Comparison of ENCODE assay signal across 15 cellular contexts in genomic region chr13:106530907-106531520, GRCh38. TPM values are rescaled to one million over a fixed set of nuclear protein-coding genes. Genes with fewer than 3 reads are reported as not detected.
DNase-seq lines count a peak whose midpoint lies in the region; ATAC-seq, FAIRE-seq and TF ChIP-seq lines count a peak whose summit lies in the region.
"Had no signal": no experiment of that assay in that cellular context is flagged by ENCODE, and none has a peak within 500 bp of the region (broad histone marks: within the 10 kb centered on the region; RNA-seq: fewer than 3 reads in every experiment).

No MANE protein-coding gene starts in this region.

- DNase-seq in bronchial epithelial cell (ENCODE audit: low read depth): peak; percentile 42
- DNase-seq in kidney glomerular epithelial cell (lab: John Stamatoyannopoulos, UW): peak; percentile 58
- no peak for DNase-seq in skeletal muscle cell (ENCODE audit: low read depth)
- no peak for DNase-seq in AG20443 (ENCODE audit: low spot score)
- no peak for DNase-seq in GM19238 (ENCODE audit: insufficient read length, low spot score)
- DNase-seq in naive thymus-derived CD4-positive, alpha-beta T cell: no peak
- DNase-seq: activated CD4-positive, alpha-beta T cell treated with anti-CD3 and anti-CD28 coated beads, Interleukin-2, amount 10 ng/mL, durations not matched to agents 24 days and 14 days; activated naive CD4-positive, alpha-beta T cell treated with anti-CD3 and anti-CD28 coated beads, Interleukin-2, amount 10 ng/mL, durations not matched to agents 7 days and 5 days; mucosa of descending colon; SJCRH30; stimulated activated CD4-positive, alpha-beta T cell treated with anti-CD3 and anti-CD28 coated beads, Interleukin-4, amount 100 ng/mL, for 24 hours; testis had no signal

- intact Hi-C loops in naive thymus-derived CD4-positive, alpha-beta T cell (cut with micrococcal nuclease): loop anchor here in 1 of 2 donors (10.0 kb wide), 1 partner anchor 1684 kb away; the partner anchor contains the start of genes ABHD13 and LIG4

- no peak for TF ChIP-seq CTCF in bronchial epithelial cell (IDR thresholded peaks at IDR 0.05; ENCODE audit: insufficient read depth, low read length, severe bottlenecking)

- H3K4me1 ChIP-seq in HUES48 (ENCODE audit: control insufficient read depth, insufficient read depth, low read length): peaks cover 74% of the 10 kb centered on the region
- H3K4me1 ChIP-seq in naive thymus-derived CD4-positive, alpha-beta T cell (ENCODE audit: control insufficient read depth in 2 of 2, insufficient read depth in 2 of 2, low read length in 2 of 2): peaks cover 5 to 19% of the 10 kb centered on the region in 2 donors

- no peak for ATAC-seq in GM18517 (IDR thresholded peaks at IDR 0.05; ENCODE audit: unreplicated experiment)
- no peak for ATAC-seq in naive thymus-derived CD4-positive, alpha-beta T cell
- ATAC-seq: GM12878 had no signal

- peaks cover 5 to 20% (median 14%) of the 10 kb centered on the region in 7 donors for H3K4me1 Mint-ChIP-seq in naive thymus-derived CD4-positive, alpha-beta T cell

- peaks cover 0 to 2% (median 0%) of the 10 kb centered on the region in 11 donors for H3K9me3 Mint-ChIP-seq in naive thymus-derived CD4-positive, alpha-beta T cell
- H3K9me3 Mint-ChIP-seq: activated CD4-positive, alpha-beta T cell treated with anti-CD3 and anti-CD28 coated beads, Interleukin-2, amount 10 ng/mL, durations not matched to agents 24 days and 14 days; activated naive CD4-positive, alpha-beta T cell treated with anti-CD3 and anti-CD28 coated beads, Interleukin-2, amount 10 ng/mL, durations not matched to agents 7 days and 5 days had no signal

- H3K27ac Mint-ChIP-seq in naive thymus-derived CD4-positive, alpha-beta T cell: no peak overlapping the region
- H3K27ac Mint-ChIP-seq: activated CD4-positive, alpha-beta T cell treated with anti-CD3 and anti-CD28 coated beads, Interleukin-2, amount 10 ng/mL, durations not matched to agents 24 days and 14 days; activated naive CD4-positive, alpha-beta T cell treated with anti-CD3 and anti-CD28 coated beads, Interleukin-2, amount 10 ng/mL, durations not matched to agents 7 days and 5 days had no signal

- peak overlapping the region; percentile 66 for H3K27ac ChIP-seq in HUES48 (ENCODE audit: low read depth, low read length)
- H3K27ac ChIP-seq in naive thymus-derived CD4-positive, alpha-beta T cell (ENCODE audit: low read depth, low read length): no peak overlapping the region
- H3K27ac ChIP-seq: testis had no signal

- H3K4me3 ChIP-seq in HUES48 (ENCODE audit: low read depth, low read length): peak overlapping the region; percentile 39; the same call in 1 of the 2 replicates
- H3K4me3 ChIP-seq in bronchial epithelial cell (ENCODE audit: low read depth, low read length): peak overlapping the region; percentile 0
- peak overlapping the region; percentile 73 for H3K4me3 ChIP-seq in skeletal muscle cell (ENCODE audit: low read depth, low read length)
- H3K4me3 ChIP-seq in naive thymus-derived CD4-positive, alpha-beta T cell (ENCODE audit: low read length): no peak overlapping the region
- H3K4me3 ChIP-seq: GM12878, mucosa of descending colon, testis had no signal

- no peak for FAIRE-seq in bronchial epithelial cell (lab: Jason Lieb, UNC)
- FAIRE-seq: GM12878 had no signal

- CTCF ChIA-PET in naive thymus-derived CD4-positive, alpha-beta T cell (lab: Charles Lee): no interaction called here

- no peaks in the 10 kb centered on the region for H3K9me3 ChIP-seq in HUES48 (ENCODE audit: control insufficient read depth, insufficient read depth, low read length)
- no peaks in the 10 kb centered on the region for H3K9me3 ChIP-seq in naive thymus-derived CD4-positive, alpha-beta T cell (ENCODE audit: control insufficient read depth in 2 of 3, low read length in 3 of 3)
- H3K9me3 ChIP-seq: mucosa of descending colon, SJCRH30, testis had no signal

- H3K27me3 ChIP-seq in HUES48 (ENCODE audit: control insufficient read depth, insufficient read depth, low read length): peaks cover 55% of the 10 kb centered on the region
- no peaks in the 10 kb centered on the region for H3K27me3 ChIP-seq in bronchial epithelial cell (ENCODE audit: control insufficient read depth, insufficient read depth, low read length)
- no peaks in the 10 kb centered on the region for H3K27me3 ChIP-seq in naive thymus-derived CD4-positive, alpha-beta T cell (ENCODE audit: control insufficient read depth in 2 of 2, insufficient read depth in 2 of 2, low read length in 2 of 2)
- H3K27me3 ChIP-seq: SJCRH30, testis had no signal

- H3K36me3 ChIP-seq in HUES48 (ENCODE audit: control insufficient read depth, insufficient read depth, low read length) (no peaks in the 10 kb centered on the region), bronchial epithelial cell (ENCODE audit: control insufficient read depth, insufficient read depth, low read length) (no peaks in the 10 kb centered on the region)
- no peaks in the 10 kb centered on the region for H3K36me3 ChIP-seq in naive thymus-derived CD4-positive, alpha-beta T cell (ENCODE audit: control insufficient read depth in 2 of 3, insufficient read depth in 3 of 3, low read length in 3 of 3)
- H3K36me3 ChIP-seq: SJCRH30 had no signal

- H3K36me3 Mint-ChIP-seq in naive thymus-derived CD4-positive, alpha-beta T cell: peaks cover 0 to 4% (median 0%) of the 10 kb centered on the region in 5 donors
- H3K36me3 Mint-ChIP-seq: activated naive CD4-positive, alpha-beta T cell treated with anti-CD3 and anti-CD28 coated beads, Interleukin-2, amount 10 ng/mL, durations not matched to agents 7 days and 5 days had no signal

- POLR2A ChIA-PET in naive thymus-derived CD4-positive, alpha-beta T cell (lab: Charles Lee): no interaction called here

- H3K4me3 Mint-ChIP-seq in naive thymus-derived CD4-positive, alpha-beta T cell: no peak overlapping the region
- H3K4me3 Mint-ChIP-seq: activated CD4-positive, alpha-beta T cell treated with anti-CD3 and anti-CD28 coated beads, Interleukin-2, amount 10 ng/mL, durations not matched to agents 24 days and 14 days; activated naive CD4-positive, alpha-beta T cell treated with anti-CD3 and anti-CD28 coated beads, Interleukin-2, amount 10 ng/mL, durations not matched to agents 7 days and 5 days had no signal

- no peak overlapping the region for H3K9ac ChIP-seq in HUES48 (ENCODE audit: low read depth, low read length)

- peaks cover 44 to 77% (median 51%) of the 10 kb centered on the region in 5 donors for H3K27me3 Mint-ChIP-seq in naive thymus-derived CD4-positive, alpha-beta T cell

RNA-seq across cellular contexts. Expression of gene EFNB2, which starts 4.4 kb away (rescaled TPM):
- 11.3 and 23.2 TPM in 2 replicates for total RNA-seq in bronchial epithelial cell
- total RNA-seq in naive thymus-derived CD4-positive, alpha-beta T cell: under 1 TPM in 4 of 5 experiments, not detected in 1; 0.07 to 0.22 (median 0.13) TPM
- under 1 TPM in 1 of 2 donors, not detected in 1; 0.08 TPM for polyA plus RNA-seq in naive thymus-derived CD4-positive, alpha-beta T cell

RNA-seq across cellular contexts. Expression of gene ARGLU1, which starts 36.9 kb away (rescaled TPM):
- 31.9 and 48.4 TPM in 2 replicates for total RNA-seq in bronchial epithelial cell
- total RNA-seq in naive thymus-derived CD4-positive, alpha-beta T cell: 100 to 1,000 TPM in 4 of 5 experiments, 10 to 100 TPM in 1; 93.3 to 291 (median 160) TPM
- 10 to 100 TPM; 36.1 to 41.6 TPM for polyA plus RNA-seq in naive thymus-derived CD4-positive, alpha-beta T cell

Comparison
In these comparisons a context has a peak if more than half of its experiments do, and no peak if none do; other contexts are left out.
1. DNase-seq: peak in bronchial epithelial cell (single experiment) and kidney glomerular epithelial cell (single experiment); none in skeletal muscle cell (single experiment), AG20443 (single experiment), GM19238 (single experiment) and naive thymus-derived CD4-positive, alpha-beta T cell (0 of 9).
2. RNA of gene EFNB2, which starts 4.4 kb away (total RNA-seq): 11.3 to 23.2 TPM in bronchial epithelial cell; 0.07 to 0.22 TPM in naive thymus-derived CD4-positive, alpha-beta T cell; every median in the first group is over 10 times any median in the second.